ENCODE assay signal across 21 cellular contexts in genomic region chr22:25728064-25728463, GRCh38. TPM values are rescaled to one million over a fixed set of nuclear protein-coding genes. Genes with fewer than 3 reads are reported as not detected.
A peak's percentile ranks its signal among the peaks of the same experiment; 100 is the strongest.
DNase-seq lines count a peak whose midpoint lies in the region; ATAC-seq, FAIRE-seq and TF ChIP-seq lines count a peak whose summit lies in the region.
"Had no signal": no experiment of that assay in that cellular context is flagged by ENCODE, and none has a peak within 500 bp of the region (broad histone marks: within the 10 kb centered on the region; RNA-seq: fewer than 3 reads in every experiment).

No MANE protein-coding gene starts in this region.

- FAIRE-seq in RCC 7860 (lab: Jason Lieb, UNC) = no peak
- FAIRE-seq: A204.1, GM12892, H1 had no signal

- H3K27me3 ChIP-seq in neural progenitor cell = no peaks in the 10 kb centered on the region
- H3K27me3 ChIP-seq: BE2C, Peyer's patch had no signal

- no peak overlapping the region for H3K4me3 ChIP-seq in neural progenitor cell
- H3K4me3 ChIP-seq: Peyer's patch had no signal

- no peak for TF ChIP-seq CTCF in neural progenitor cell (IDR thresholded peaks at IDR 0.05)

- H3K4me1 Mint-ChIP-seq in activated CD4-positive, alpha-beta T cell treated with anti-CD3 and anti-CD28 coated beads, Interleukin-2, amount 10 ng/mL, durations not matched to agents 7 days and 5 days = peaks cover 49% of the 10 kb centered on the region
- peaks cover 16% of the 10 kb centered on the region for H3K4me1 Mint-ChIP-seq in neural progenitor cell

- peak overlapping the region; percentile 73 for H3K27ac Mint-ChIP-seq in activated CD4-positive, alpha-beta T cell treated with anti-CD3 and anti-CD28 coated beads, Interleukin-2, amount 10 ng/mL, durations not matched to agents 7 days and 5 days
- H3K27ac Mint-ChIP-seq in neural progenitor cell = peak overlapping the region; percentile 44
- H3K27ac Mint-ChIP-seq: CD4-positive, alpha-beta T cell had no signal

- ATAC-seq in GM19023 (IDR thresholded peaks at IDR 0.05; ENCODE audit: unreplicated experiment) (no peak), HG03442 (IDR thresholded peaks at IDR 0.05; ENCODE audit: unreplicated experiment) (no peak)
- ATAC-seq: Right ventricle myocardium inferior had no signal

- H3K79me2 ChIP-seq in neural progenitor cell (ENCODE audit: low read depth) = no peaks in the 10 kb centered on the region

- peaks cover 2% of the 10 kb centered on the region for H3K9me3 Mint-ChIP-seq in activated CD4-positive, alpha-beta T cell treated with anti-CD3 and anti-CD28 coated beads, Interleukin-2, amount 10 ng/mL, durations not matched to agents 7 days and 5 days
- no peaks in the 10 kb centered on the region for H3K9me3 Mint-ChIP-seq in neural progenitor cell
- H3K9me3 Mint-ChIP-seq: CD4-positive, alpha-beta T cell had no signal

- H3K4me3 Mint-ChIP-seq in activated CD4-positive, alpha-beta T cell treated with anti-CD3 and anti-CD28 coated beads, Interleukin-2, amount 10 ng/mL, durations not matched to agents 7 days and 5 days = no peak overlapping the region
- no peak overlapping the region for H3K4me3 Mint-ChIP-seq in neural progenitor cell
- H3K4me3 Mint-ChIP-seq: CD4-positive, alpha-beta T cell had no signal

- no peaks in the 10 kb centered on the region for H3K36me3 ChIP-seq in neural progenitor cell
- H3K36me3 ChIP-seq: Peyer's patch had no signal

- no peak overlapping the region for H2AFZ ChIP-seq in neural progenitor cell (replicated peaks)

- no peak overlapping the region for H3K9ac ChIP-seq in neural progenitor cell

- no peaks in the 10 kb centered on the region for H3F3A ChIP-seq in neural progenitor cell (ENCODE audit: low read depth)

- H3K9me3 ChIP-seq in neural progenitor cell (ENCODE audit: low read depth) = no peaks in the 10 kb centered on the region
- H3K9me3 ChIP-seq: BE2C, Caco-2, Peyer's patch had no signal

- no peaks in the 10 kb centered on the region for H4K20me1 ChIP-seq in neural progenitor cell (ENCODE audit: low read depth)

- POLR2A ChIA-PET in activated CD4-positive, alpha-beta T cell treated with anti-CD3 and anti-CD28 coated beads, Interleukin-2, amount 10 ng/mL, durations not matched to agents 7 days and 5 days (lab: Charles Lee) = no interaction called here

- peaks cover 3% of the 10 kb centered on the region for H3K27me3 Mint-ChIP-seq in activated CD4-positive, alpha-beta T cell treated with anti-CD3 and anti-CD28 coated beads, Interleukin-2, amount 10 ng/mL, durations not matched to agents 7 days and 5 days
- peaks cover 5% of the 10 kb centered on the region for H3K27me3 Mint-ChIP-seq in neural progenitor cell (ENCODE audit: insufficient read depth, low read depth)
- H3K27me3 Mint-ChIP-seq: CD4-positive, alpha-beta T cell had no signal

- peaks cover 46% of the 10 kb centered on the region for H3K36me3 Mint-ChIP-seq in activated CD4-positive, alpha-beta T cell treated with anti-CD3 and anti-CD28 coated beads, Interleukin-2, amount 10 ng/mL, durations not matched to agents 7 days and 5 days (ENCODE audit: low read depth)
- no peaks in the 10 kb centered on the region for H3K36me3 Mint-ChIP-seq in neural progenitor cell

- H3K4me2 ChIP-seq in neural progenitor cell = no peak overlapping the region

- CTCF ChIA-PET in activated CD4-positive, alpha-beta T cell treated with anti-CD3 and anti-CD28 coated beads, Interleukin-2, amount 10 ng/mL, durations not matched to agents 7 days and 5 days (lab: Charles Lee) = interaction anchor here (1.3 to 1.5 kb wide), 2 partner anchors 21 to 40 kb away, joined by 3 to 4 read pairs; no protein-coding TSS in a partner anchor

- no peak for DNase-seq in activated CD4-positive, alpha-beta T cell treated with anti-CD3 and anti-CD28 coated beads, Interleukin-2, amount 10 ng/mL, durations not matched to agents 7 days and 5 days
- no peak for DNase-seq in activated CD4-positive, alpha-beta T cell treated with anti-CD3 and anti-CD28 coated beads for 48 hours
- DNase-seq in NCI-H128 (lab: John Stamatoyannopoulos, UW; ENCODE audit: unreplicated experiment) (peak; percentile 20), SK-N-DZ (ENCODE audit: low spot score) (peak; percentile 50), neural progenitor cell (ENCODE audit: low spot score) (no peak), RCC 7860 (ENCODE audit: low spot score) (no peak)
- DNase-seq: BE2C; CD4-positive, alpha-beta T cell; DMS153; EL; NCI-H1105 treated with DMSO at 0.1 percent for 48 hours; NCI-H1930; Peyer's patch had no signal

- no peaks in the 10 kb centered on the region for H3K4me1 ChIP-seq in neural progenitor cell
- H3K4me1 ChIP-seq: Peyer's patch had no signal

- no peak overlapping the region for H3K27ac ChIP-seq in neural progenitor cell
- H3K27ac ChIP-seq: Peyer's patch had no signal

RNA-seq across cellular contexts. Expression of gene MYO18B, which starts 13.9 kb away (rescaled TPM):
- 1 to 10 TPM; 2.0 TPM for total RNA-seq in activated CD4-positive, alpha-beta T cell treated with anti-CD3 and anti-CD28 coated beads, Interleukin-2, amount 10 ng/mL, durations not matched to agents 7 days and 5 days
- 0.24 and 0.27 TPM in 2 replicates for polyA plus RNA-seq in SK-N-DZ (2014; cell fraction: cytosol; rRNA removed)
- polyA plus RNA-seq in SK-N-DZ (2014; cell fraction: nucleus; rRNA removed) = 0.20 and 0.40 TPM in 2 replicates
- 0.09 TPM in 1 of 2 replicates, not detected in the other for total RNA-seq in neural progenitor cell (ENCODE audit: low replicate concordance)
- total RNA-seq: SK-MEL-5 had no signal

Comparison
In these comparisons a context has a peak if more than half of its experiments do, and no peak if none do; other contexts are left out.
1. DNase-seq: peak in NCI-H128 (single experiment) and SK-N-DZ (single experiment); none in activated CD4-positive, alpha-beta T cell treated with anti-CD3 and anti-CD28 coated beads, Interleukin-2, amount 10 ng/mL, durations not matched to agents 7 days and 5 days (single experiment), activated CD4-positive, alpha-beta T cell treated with anti-CD3 and anti-CD28 coated beads for 48 hours (single experiment), neural progenitor cell (single experiment) and RCC 7860 (single experiment).